In genomic region chr10:129604333-129605032, GRCh38 we compare ENCODE assay signal across 16 cellular contexts.
A peak's percentile ranks its signal among the peaks of the same experiment; 100 is the strongest.
DNase-seq lines count a peak whose midpoint lies in the region; ATAC-seq and TF ChIP-seq lines count a peak whose summit lies in the region.
"Had no signal": no experiment of that assay in that cellular context is flagged by ENCODE, and none has a peak within 500 bp of the region (broad histone marks: within the 10 kb centered on the region; RNA-seq: fewer than 3 reads in every experiment).

No MANE protein-coding gene starts in this region.

- TF ChIP-seq CTCF in GM13977 (IDR thresholded peaks at IDR 0.05; ENCODE audit: extremely low read depth, insufficient read depth, missing control alignments) (no peak), fibroblast of villous mesenchyme (IDR thresholded peaks at IDR 0.05; ENCODE audit: insufficient read depth, low read depth, low read length) (no peak), prostate gland (IDR thresholded peaks at IDR 0.05) (no peak)

- no peak for TF ChIP-seq POLR2A in prostate gland (IDR thresholded peaks at IDR 0.05)

- intact Hi-C loops in prostate gland (cut with DNase I): no loop called here

- no peaks in the 10 kb centered on the region for H3K36me3 ChIP-seq in prostate gland
- H3K36me3 ChIP-seq: heart left ventricle, left ventricle myocardium inferior, tibial artery had no signal

- H3K27ac ChIP-seq in prostate gland: no peak overlapping the region
- H3K27ac ChIP-seq: heart left ventricle, left ventricle myocardium inferior, tibial artery had no signal

- H3K4me1 ChIP-seq in prostate gland (replicated peaks): no peaks in the 10 kb centered on the region
- H3K4me1 ChIP-seq: heart left ventricle, left ventricle myocardium inferior, tibial artery had no signal

- DNase-seq in GM13977 (ENCODE audit: low spot score) (peak; percentile 28), fibroblast of villous mesenchyme (ENCODE audit: low read depth) (peak; percentile 10), DMS53 (lab: John Stamatoyannopoulos, UW) (no peak), ureter (ENCODE audit: low spot score) (no peak), prostate gland (ENCODE audit: low spot score) (no peak)
- DNase-seq: activated CD4-positive, alpha-beta T cell treated with anti-CD3 and anti-CD28 coated beads, Interleukin-2, amount 10 ng/mL, durations not matched to agents 7 days and 5 days; activated T-cell treated with anti-CD3 and anti-CD28 coated beads, Interleukin-2, amount 50 U/mL, for 48 hours; amniotic stem cell; heart left ventricle; left ventricle myocardium inferior; Right ventricle myocardium superior; T-helper 2 cell; tibial artery had no signal

- in situ Hi-C loops in GM13977 (cut with MboI; ENCODE audit: low pct_unique_long_range_greater_than_20kb, low sequenced_read_pairs, unreplicated experiment): no loop called here

- WGBS in prostate gland: 82% methylated on average over 10 of the region's 10 CpGs

- peak; percentile 45 for ATAC-seq in GM21515 (IDR thresholded peaks at IDR 0.05; ENCODE audit: unreplicated experiment)
- peak; percentile 37 for ATAC-seq in HG03108 (IDR thresholded peaks at IDR 0.05; ENCODE audit: unreplicated experiment)
- no peak for ATAC-seq in GM18511 (IDR thresholded peaks at IDR 0.05; ENCODE audit: unreplicated experiment)
- ATAC-seq: heart left ventricle had no signal

- H3K4me3 ChIP-seq in fibroblast of villous mesenchyme (ENCODE audit: low read depth, low read length): no peak overlapping the region
- H3K4me3 ChIP-seq in prostate gland: no peak overlapping the region
- H3K4me3 ChIP-seq: heart left ventricle, left ventricle myocardium inferior, tibial artery had no signal

- no peaks in the 10 kb centered on the region for H3K27me3 ChIP-seq in prostate gland (replicated peaks; ENCODE audit: insufficient read depth)
- H3K27me3 ChIP-seq: heart left ventricle, tibial artery had no signal

- H3K9me3 ChIP-seq in prostate gland: no peaks in the 10 kb centered on the region
- H3K9me3 ChIP-seq: heart left ventricle, left ventricle myocardium inferior, tibial artery had no signal

Comparison
In these comparisons a context has a peak if more than half of its experiments do, and no peak if none do; other contexts are left out.
1. DNase-seq: peak in GM13977 (single experiment) and fibroblast of villous mesenchyme (single experiment); none in DMS53 (single experiment), ureter (single experiment) and prostate gland (single experiment).